ENCODE assay signal across 8 cellular contexts in genomic region chr11:33733978-33734377, GRCh38. TPM values are rescaled to one million over a fixed set of nuclear protein-coding genes. Genes with fewer than 3 reads are reported as not detected.
A peak's percentile ranks its signal among the peaks of the same experiment; 100 is the strongest.
DNase-seq lines count a peak whose midpoint lies in the region; ATAC-seq and TF ChIP-seq lines count a peak whose summit lies in the region.

No MANE protein-coding gene starts in this region.

- no peaks in the 10 kb centered on the region for H3K79me1 ChIP-seq in mesenchymal stem cell (replicated peaks; ENCODE audit: low read length, poor library complexity, severe bottlenecking)

- H3K18ac ChIP-seq in mesenchymal stem cell (ENCODE audit: low read depth in 1 of 2, low read length in 2 of 2): no peak overlapping the region

- H3K27ac ChIP-seq in mesenchymal stem cell (ENCODE audit: low read length, poor library complexity, severe bottlenecking): no peak overlapping the region

- no peak overlapping the region for H3K23ac ChIP-seq in mesenchymal stem cell (ENCODE audit: low read length in 2 of 2)

- no TSS peak for BruUV-seq in MCF 10A (replicated peaks; lab: Mats Ljungman, UMichigan)

- no peak overlapping the region for H2AFZ ChIP-seq in mesenchymal stem cell (ENCODE audit: low read depth, low read length)

- TF ChIP-seq CTCF in AG04449 (IDR thresholded peaks at IDR 0.05; ENCODE audit: insufficient read depth, low read length, missing control alignments) (no peak), HFF-Myc (IDR thresholded peaks at IDR 0.05; ENCODE audit: low read depth, low read length, missing control alignments) (no peak), MCF 10A (IDR thresholded peaks at IDR 0.05; ENCODE audit: unreplicated experiment) (no peak)

- H2BK120ac ChIP-seq in mesenchymal stem cell (ENCODE audit: low read depth, low read length): no peak overlapping the region

- peak overlapping the region; percentile 64 for H3K4me2 ChIP-seq in mesenchymal stem cell (ENCODE audit: low read length, poor library complexity, severe bottlenecking)

- CTCF ChIA-PET in AG04449 (lab: Yijun Ruan, JAX): interaction anchor here (0.9 to 1.6 kb wide), 6 partner anchors 9 to 405 kb away, joined by 3 to 10 read pairs (median 3); no protein-coding TSS in a partner anchor
- CTCF ChIA-PET in MCF 10A (lab: Yijun Ruan, JAX): interaction anchor here (0.8 to 8.1 kb wide), 3 partner anchors 9 to 33 kb away, joined by 3 to 78 read pairs (median 8); partner anchors contain the start of gene C11orf91

- peaks cover 66% of the 10 kb centered on the region for H3K4me1 Mint-ChIP-seq in MCF 10A (ENCODE audit: insufficient read depth, unreplicated experiment)

- H4K8ac ChIP-seq in mesenchymal stem cell (ENCODE audit: low read length): no peak overlapping the region

- H3K9me3 ChIP-seq in mesenchymal stem cell (ENCODE audit: control insufficient read depth, low read length): no peaks in the 10 kb centered on the region

- H3K27ac Mint-ChIP-seq in MCF 10A (ENCODE audit: low read depth, unreplicated experiment): peak overlapping the region; percentile 35

- intact Hi-C loops in MCF 10A (cut with micrococcal nuclease): no loop called here

- peak overlapping the region; percentile 79 for H3K4me3 ChIP-seq in AG04449 (ENCODE audit: low read depth, low read length)
- peak overlapping the region; percentile 87 for H3K4me3 ChIP-seq in HFF-Myc (replicated peaks; ENCODE audit: low read depth, low read length)
- peak overlapping the region in 1 of 2 experiments; percentile 93 for H3K4me3 ChIP-seq in mesenchymal stem cell (ENCODE audit: insufficient read depth in 1 of 2, low read depth in 1 of 2, low read length in 2 of 2)

- no peak overlapping the region for H2BK15ac ChIP-seq in mesenchymal stem cell (ENCODE audit: low read depth, poor library complexity, severe bottlenecking)

- no peak for DNase-seq in AG04449 (ENCODE audit: low read depth, low spot score)
- no peak for DNase-seq in HFF-Myc (ENCODE audit: extremely low read depth, low read depth)
- peak; percentile 37 for DNase-seq in MCF 10A (ENCODE audit: unreplicated experiment)
- DNase-seq in mesenchymal stem cell: no peak
- no peak for DNase-seq in GM19238 (ENCODE audit: insufficient read length, low spot score)

- 92% methylated on average over 5 of the region's 6 CpGs for WGBS in mesenchymal stem cell

- H2AK5ac ChIP-seq in mesenchymal stem cell (ENCODE audit: low read length, severe bottlenecking): no peak overlapping the region

- H3K4me1 ChIP-seq in mesenchymal stem cell (ENCODE audit: control insufficient read depth, insufficient read depth, low read depth, low read length): peaks cover 12% of the 10 kb centered on the region

- no peak overlapping the region for H2BK12ac ChIP-seq in mesenchymal stem cell (ENCODE audit: low read length in 2 of 2)

- ATAC-seq in GM21515 (IDR thresholded peaks at IDR 0.05; ENCODE audit: unreplicated experiment) (no peak), GM21717 (IDR thresholded peaks at IDR 0.05; ENCODE audit: unreplicated experiment) (no peak), HG03442 (IDR thresholded peaks at IDR 0.05; ENCODE audit: unreplicated experiment) (no peak)

- peak overlapping the region; percentile 90 for H3K9ac ChIP-seq in mesenchymal stem cell (ENCODE audit: low read length)

- no peak overlapping the region for H4K91ac ChIP-seq in mesenchymal stem cell (ENCODE audit: low read length)

- peaks cover 0 to 41% of the 10 kb centered on the region in 2 experiments for H3K36me3 ChIP-seq in mesenchymal stem cell (ENCODE audit: control insufficient read depth in 1 of 2, insufficient read depth in 2 of 2, low read depth in 1 of 2, low read length in 2 of 2)

- H3K4me3 Mint-ChIP-seq in MCF 10A (ENCODE audit: unreplicated experiment): peak overlapping the region; percentile 88

- no peaks in the 10 kb centered on the region for H3K27me3 ChIP-seq in mesenchymal stem cell (ENCODE audit: control insufficient read depth in 1 of 2, insufficient read depth in 1 of 2, low read length in 2 of 2)

- H3K4ac ChIP-seq in mesenchymal stem cell (ENCODE audit: low read depth in 1 of 2, low read length in 2 of 2): no peak overlapping the region

- no peak overlapping the region for H2BK5ac ChIP-seq in mesenchymal stem cell (ENCODE audit: low read depth, low read length, poor library complexity, severe bottlenecking)

- H3K9me3 Mint-ChIP-seq in MCF 10A (ENCODE audit: unreplicated experiment): no peaks in the 10 kb centered on the region

- H3K27me3 Mint-ChIP-seq in MCF 10A (ENCODE audit: insufficient read depth, unreplicated experiment): no peaks in the 10 kb centered on the region

- H3K14ac ChIP-seq in mesenchymal stem cell (ENCODE audit: low read length in 2 of 2): no peak overlapping the region

- POLR2A ChIA-PET in AG04449 (lab: Yijun Ruan, JAX): interaction anchor here (1.4 kb wide), 1 partner anchor 9 kb away, joined by 4 read pairs; no protein-coding TSS in a partner anchor
- POLR2A ChIA-PET in MCF 10A (lab: Yijun Ruan, JAX): interaction anchor here (0.7 to 11.3 kb wide), 12 partner anchors 9 to 572 kb away, joined by 3 to 409 read pairs (median 6); partner anchors contain the start of genes C11orf91, CSTF3 and FBXO3

- peaks cover 59% of the 10 kb centered on the region for H3K36me3 Mint-ChIP-seq in MCF 10A (ENCODE audit: insufficient read depth, unreplicated experiment)

RNA-seq across cellular contexts. Expression of gene CD59, which starts 2.2 kb away (rescaled TPM):
- total RNA-seq in MCF 10A (2022): 597 and 618 TPM in 2 replicates
- 391 TPM for polyA plus RNA-seq in mesenchymal stem cell (2013, experiment 1 of 2)
- polyA plus RNA-seq in mesenchymal stem cell (2013, experiment 2 of 2): 399 TPM

RNA-seq across cellular contexts. Expression of gene C11orf91, which starts 33.4 kb away (rescaled TPM):
- 2.8 and 2.9 TPM in 2 replicates for total RNA-seq in MCF 10A (2022)
- polyA plus RNA-seq in mesenchymal stem cell (2013, experiment 1 of 2): not detected
- polyA plus RNA-seq in mesenchymal stem cell (2013, experiment 2 of 2): 0.07 TPM

RNA-seq across cellular contexts. Expression of gene FBXO3, which starts 40.3 kb away (rescaled TPM):
- total RNA-seq in MCF 10A (2022): 20.1 and 22.7 TPM in 2 replicates
- polyA plus RNA-seq in mesenchymal stem cell (2013, experiment 1 of 2): 13.6 TPM
- 14.5 TPM for polyA plus RNA-seq in mesenchymal stem cell (2013, experiment 2 of 2)
